17 cellular contexts compared by ENCODE assay signal in the genomic region with DNA sequence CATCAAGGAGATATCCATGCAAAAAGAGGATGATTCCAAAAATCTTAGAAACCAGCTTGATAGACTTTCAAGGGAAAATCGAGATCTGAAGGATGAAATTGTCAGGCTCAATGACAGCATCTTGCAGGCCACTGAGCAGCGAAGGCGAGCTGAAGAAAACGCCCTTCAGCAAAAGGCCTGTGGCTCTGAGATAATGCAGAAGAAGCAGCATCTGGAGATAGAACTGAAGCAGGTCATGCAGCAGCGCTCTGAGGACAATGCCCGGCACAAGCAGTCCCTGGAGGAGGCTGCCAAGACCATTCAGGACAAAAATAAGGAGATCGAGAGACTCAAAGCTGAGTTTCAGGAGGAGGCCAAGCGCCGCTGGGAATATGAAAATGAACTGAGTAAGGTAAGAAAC. TPM values are rescaled to one million over a fixed set of nuclear protein-coding genes. Genes with fewer than 3 reads are reported as not detected.
DNase-seq lines count a peak whose midpoint lies in the region; ATAC-seq, FAIRE-seq and TF ChIP-seq lines count a peak whose summit lies in the region.
"Had no signal": no experiment of that assay in that cellular context is flagged by ENCODE, and none has a peak within 500 bp of the region (broad histone marks: within the 10 kb centered on the region; RNA-seq: fewer than 3 reads in every experiment).

No MANE protein-coding gene starts in this region.

- H4K20me1 ChIP-seq in PC-3 (ENCODE audit: low read length) (no peaks in the 10 kb centered on the region), K562 (replicated peaks; ENCODE audit: control insufficient read depth, insufficient read depth, low read length) (no peaks in the 10 kb centered on the region)

- intact Hi-C loops in PC-3 (cut with micrococcal nuclease) = no loop called here
- intact Hi-C loops in K562 (cut with micrococcal nuclease) = no loop called here

- WGBS in K562 (ENCODE audit: insufficient coverage, low coverage, missing lambda C conversion rate) = 4% methylated on average over 9 of the region's 9 CpGs

- no peaks in the 10 kb centered on the region for H3K9me3 ChIP-seq in PC-3 (ENCODE audit: low read length)
- 0 out of 2 replicates have a peak, but pooled peaks cover 2% of the 10 kb centered on the region for H3K9me3 ChIP-seq in K562 (replicated peaks; ENCODE audit: control insufficient read depth, insufficient read depth, low read depth, low read length)

- no peaks in the 10 kb centered on the region for H3K4me1 ChIP-seq in PC-3 (ENCODE audit: insufficient read depth, low read length)
- peaks cover 14 to 21% of the 10 kb centered on the region in 2 experiments for H3K4me1 ChIP-seq in K562 (replicated peaks in 1 of 2; ENCODE audit: control insufficient read depth in 2 of 2, insufficient read depth in 2 of 2, low read length in 2 of 2)

- no peak overlapping the region for H2AFZ ChIP-seq in PC-3 (ENCODE audit: low read length)
- peak overlapping the region; percentile 85; the same call in 1 of the 2 replicates for H2AFZ ChIP-seq in K562 (ENCODE audit: low read depth, low read length)
- H2AFZ ChIP-seq: GM23338 had no signal

- TSS peak; percentile 14 for BruUV-seq in PC-3 (replicated peaks; lab: Mats Ljungman, UMichigan)
- no TSS peak for BruUV-seq in K562 (replicated peaks; lab: Mats Ljungman, UMichigan)

- H3K79me2 ChIP-seq in PC-3 (ENCODE audit: low read length) (no peaks in the 10 kb centered on the region), K562 (ENCODE audit: control insufficient read depth, insufficient read depth, low read length) (no peaks in the 10 kb centered on the region)

- ATAC-seq in PC-3 (no peak), K562 (peak; percentile 88), GM19395 (IDR thresholded peaks at IDR 0.05; ENCODE audit: unreplicated experiment) (no peak), HG02884 (IDR thresholded peaks at IDR 0.05; ENCODE audit: unreplicated experiment) (no peak), HG02798 (IDR thresholded peaks at IDR 0.05; ENCODE audit: poor library complexity, unreplicated experiment) (no peak)
- ATAC-seq: GM12878, GM23338 had no signal

- TF ChIP-seq CTCF in PC-3 (conservative IDR thresholded peaks at IDR 0.05; ENCODE audit: low read depth, low read length) (no peak), K562 (IDR thresholded peaks at IDR 0.05 in 2 of 3, conservative IDR thresholded peaks at IDR 0.05 in 1 of 3; ENCODE audit: insufficient read depth in 2 of 3, low read depth in 1 of 3, low read length in 3 of 3) (no peak)

- H3K36me3 ChIP-seq in PC-3 (ENCODE audit: low read depth, low read length) = peaks cover 85% of the 10 kb centered on the region
- H3K36me3 ChIP-seq in K562 (ENCODE audit: control insufficient read depth, insufficient read depth, low read length) = no peaks in the 10 kb centered on the region

- peak; percentile 87 for FAIRE-seq in K562 (lab: Jason Lieb, UNC)
- FAIRE-seq: GM12878, GM18507 had no signal

- H3K9me2 ChIP-seq in PC-3 (replicated peaks; ENCODE audit: low read length) = no peaks in the 10 kb centered on the region

- POLR2A ChIA-PET in PC-3 (lab: Charles Lee; ENCODE audit: unreplicated experiment) (no interaction called here), K562 (lab: Yijun Ruan, JAX) (interaction anchor here (0.7 to 2.8 kb wide), 8 partner anchors 10 to 58 kb away, joined by 3 to 17 read pairs (median 4); a partner anchor contains a TSS)

- CTCF ChIA-PET in PC-3 (lab: Charles Lee) (interaction anchor here (0.7 kb wide), 1 partner anchor 312 kb away, joined by 3 read pairs; no protein-coding TSS in a partner anchor), K562 (lab: Yijun Ruan, JAX; ENCODE audit: low intra/inter-chr PET ratio) (no interaction called here)

- H3K4me3 ChIP-seq in PC-3 (ENCODE audit: low read length) (no peak overlapping the region), K562 (no peak overlapping the region)
- H3K4me3 ChIP-seq: GM12878, GM23338 had no signal

- no peak overlapping the region for H3K9ac ChIP-seq in PC-3 (ENCODE audit: low read length)
- no peak overlapping the region for H3K9ac ChIP-seq in K562 (ENCODE audit: insufficient read depth in 1 of 2, low read depth in 2 of 2, low read length in 2 of 2)

- H3K9me1 ChIP-seq in K562 (ENCODE audit: control insufficient read depth, insufficient read depth, low read length) = no peaks in the 10 kb centered on the region

- TF ChIP-seq EP300 in K562 (IDR thresholded peaks at IDR 0.05; ENCODE audit: low read length) = peak; percentile 40; the same call in 1 of the 2 replicates

- no peak for TF ChIP-seq RAD21 in K562 (CRISPR knock-in tag; conservative IDR thresholded peaks at IDR 0.05 in 1 of 2, IDR thresholded peaks at IDR 0.05 in 1 of 2)

- H3K27me3 ChIP-seq in PC-3 (ENCODE audit: low read length) (no peaks in the 10 kb centered on the region), K562 (ENCODE audit: control insufficient read depth in 2 of 2, insufficient read depth in 2 of 2, low read length in 2 of 2) (peaks cover 40 to 57% of the 10 kb centered on the region in 2 experiments)

- in situ Hi-C loops in K562 (cut with MboI) = no loop called here

- DNase-seq in DMS53 (lab: John Stamatoyannopoulos, UW) (peak; percentile 42), DMS53 treated with DMSO at 0.1 percent for 48 hours (lab: John Stamatoyannopoulos, UW; ENCODE audit: unreplicated experiment) (no peak), PC-3 (no peak), K562 (ENCODE audit: extremely low read depth in 1 of 4, low spot score in 3 of 4) (peak in 2 of 4 experiments; percentile 68 to 75)
- DNase-seq: CD8-positive, alpha-beta memory T cell; DMS79; H7; IMR-90; KG1 had no signal

- no peaks in the 10 kb centered on the region for H3F3A ChIP-seq in PC-3 (ENCODE audit: low read length, unreplicated experiment)

- H3K27ac ChIP-seq in PC-3 (ENCODE audit: low read length) (no peak overlapping the region), K562 (ENCODE audit: extremely low read depth, low read depth, low read length) (no peak overlapping the region)
- H3K27ac ChIP-seq: 22Rv1, HL-60 had no signal

- H3K4me2 ChIP-seq in PC-3 (ENCODE audit: low read length) = no peak overlapping the region
- peak overlapping the region; percentile 60 for H3K4me2 ChIP-seq in K562 (ENCODE audit: insufficient read depth, low read length)
- H3K4me2 ChIP-seq: GM23338 had no signal

- no peak for TF ChIP-seq POLR2A in K562 (conservative IDR thresholded peaks at IDR 0.05)

TF ChIP-seq in K562, 482 proteins besides CTCF, POLR2A, EP300 and RAD21 (continues in another document):
- TF ChIP-seq MEIS2 (IDR thresholded peaks at IDR 0.05; ENCODE audit: partially characterized antibody) (peak; percentile 23), ZNF316 (IDR thresholded peaks at IDR 0.05) (0 out of 2 replicates have a peak, but pooled peaks have one; percentile 1), HDAC8 (tag; IDR thresholded peaks at IDR 0.05) (no peak), TAL1 (IDR thresholded peaks at IDR 0.05) (peak; percentile 82), ZNF644 (tag; IDR thresholded peaks at IDR 0.05; ENCODE audit: low read depth) (no peak), CCNT2 (IDR thresholded peaks at IDR 0.05; ENCODE audit: borderline replicate concordance, extremely low read depth, insufficient read length, low read depth, low read length) (no peak), CBFA2T3 (IDR thresholded peaks at IDR 0.05) (peak; percentile 90), SAFB2 (IDR thresholded peaks at IDR 0.05; ENCODE audit: borderline replicate concordance, low read depth, low read length, severe bottlenecking) (no peak), MTA2 (IDR thresholded peaks at IDR 0.05; ENCODE audit: low read depth) (peak; percentile 63)

RNA-seq across cellular contexts. Expression of a gene that starts 10.1 kb away (rescaled TPM):
- total RNA-seq in PC-3 (2014; rRNA removed) = 7.0 and 7.7 TPM in 2 replicates
- 15.6 and 54.4 TPM in 2 replicates for total RNA-seq in K562 (2011; cell fraction: chromatin; rRNA removed; ENCODE audit: low replicate concordance)
- 8.3 and 10.7 TPM in 2 replicates for total RNA-seq in K562 (2011; cell fraction: nucleolus; rRNA removed)
- 27.1 and 58.2 TPM in 2 replicates for total RNA-seq in K562 (2011; cell fraction: nucleoplasm; rRNA removed)
- total RNA-seq in K562 (2014; rRNA removed) = 17.1 and 17.7 TPM in 2 replicates
- total RNA-seq in K562 (2014; rRNA removed; fragmentation: Illumina TruSeq; extraction: Trizol) = 32.9 and 35.7 TPM in 2 replicates
- total RNA-seq in K562 (2015; rRNA removed; fragmentation: Illumina TruSeq; extraction: Trizol) = 26.9 and 31.1 TPM in 2 replicates
- 18.6 and 21.2 TPM in 2 replicates for total RNA-seq in K562 (2021)
- 22.3 and 22.8 TPM in 2 replicates for polyA plus RNA-seq in K562 (2011; rRNA removed)
- 3.9 and 11.2 TPM in 2 replicates for polyA plus RNA-seq in K562 (2011; cell fraction: cytosol; rRNA removed)
- polyA plus RNA-seq in K562 (2011; cell fraction: nucleus; rRNA removed) = 18.1 TPM in 2 replicates
- 18.1 and 19.1 TPM in 2 replicates for polyA plus RNA-seq in K562 (2012)
- 20.6 and 28.1 TPM in 2 replicates for polyA plus RNA-seq in K562 (2014; fragmentation: Illumina TruSeq; extraction: Trizol)
- polyA plus RNA-seq in K562 (2014; fragmentation: Nextera tagmentation; extraction: Ambion mirVana) = 1 to 10 TPM; 6.2 to 8.7 TPM
- 18.6 and 19.2 TPM in 2 replicates for polyA plus RNA-seq in K562 (2014; rRNA removed)
- polyA minus RNA-seq in K562 (2011; rRNA and poly(A)+ RNA removed) = 22.4 and 26.7 TPM in 2 replicates
- 4.6 and 6.0 TPM in 2 replicates for polyA minus RNA-seq in K562 (2011; cell fraction: cytosol; rRNA and poly(A)+ RNA removed)
- polyA minus RNA-seq in K562 (2011; cell fraction: nucleus; rRNA and poly(A)+ RNA removed) = 17.8 and 30.8 TPM in 2 replicates

RNA-seq across cellular contexts. Expression of a gene that starts 38.4 kb away (rescaled TPM):
- 54.7 and 71.6 TPM in 2 replicates for total RNA-seq in PC-3 (2014; rRNA removed)
- total RNA-seq in K562 (2011; cell fraction: chromatin; rRNA removed; ENCODE audit: low replicate concordance) = 0.07 and 0.09 TPM in 2 replicates
- under 0.01 and 0.13 TPM in 2 replicates for total RNA-seq in K562 (2011; cell fraction: nucleolus; rRNA removed)
- not detected in 2 replicates for total RNA-seq in K562 (2011; cell fraction: nucleoplasm; rRNA removed)
- under 0.01 and 0.04 TPM in 2 replicates for total RNA-seq in K562 (2014; rRNA removed)
- total RNA-seq in K562 (2014; rRNA removed; fragmentation: Illumina TruSeq; extraction: Trizol) = 0.04 and 0.06 TPM in 2 replicates
- under 0.01 TPM in 1 of 2 replicates, not detected in the other for total RNA-seq in K562 (2015; rRNA removed; fragmentation: Illumina TruSeq; extraction: Trizol)
- 0.24 and 0.27 TPM in 2 replicates for total RNA-seq in K562 (2021)
- polyA plus RNA-seq in K562 (2011; rRNA removed) = 0.03 TPM in 1 of 2 replicates, not detected in the other
- polyA plus RNA-seq in K562 (2011; cell fraction: cytosol; rRNA removed) = 0.01 TPM in 1 of 2 replicates, not detected in the other
- polyA plus RNA-seq in K562 (2011; cell fraction: nucleus; rRNA removed) = 0.01 and 0.04 TPM in 2 replicates
- 0.01 and 0.04 TPM in 2 replicates for polyA plus RNA-seq in K562 (2012)
- 0.03 and 0.04 TPM in 2 replicates for polyA plus RNA-seq in K562 (2014; fragmentation: Illumina TruSeq; extraction: Trizol)
- under 1 TPM in 1 of 2 experiments, not detected in 1; 0.01 TPM for polyA plus RNA-seq in K562 (2014; fragmentation: Nextera tagmentation; extraction: Ambion mirVana)
- 0.01 TPM in 1 of 2 replicates, not detected in the other for polyA plus RNA-seq in K562 (2014; rRNA removed)
- 0.03 and 0.04 TPM in 2 replicates for polyA minus RNA-seq in K562 (2011; rRNA and poly(A)+ RNA removed)
- polyA minus RNA-seq in K562 (2011; cell fraction: cytosol; rRNA and poly(A)+ RNA removed) = 1.4 TPM in 1 of 2 replicates, not detected in the other
- under 0.01 and 0.13 TPM in 2 replicates for polyA minus RNA-seq in K562 (2011; cell fraction: nucleus; rRNA and poly(A)+ RNA removed)

Comparison
In these comparisons a context has a peak if more than half of its experiments do, and no peak if none do; other contexts are left out.
1. RNA of a gene that starts 38.4 kb away (total RNA-seq): 54.7 to 71.6 TPM in PC-3; under 0.01 to 0.27 TPM in K562; every median in the first group is over 10 times any median in the second.